In the genomic region with DNA sequence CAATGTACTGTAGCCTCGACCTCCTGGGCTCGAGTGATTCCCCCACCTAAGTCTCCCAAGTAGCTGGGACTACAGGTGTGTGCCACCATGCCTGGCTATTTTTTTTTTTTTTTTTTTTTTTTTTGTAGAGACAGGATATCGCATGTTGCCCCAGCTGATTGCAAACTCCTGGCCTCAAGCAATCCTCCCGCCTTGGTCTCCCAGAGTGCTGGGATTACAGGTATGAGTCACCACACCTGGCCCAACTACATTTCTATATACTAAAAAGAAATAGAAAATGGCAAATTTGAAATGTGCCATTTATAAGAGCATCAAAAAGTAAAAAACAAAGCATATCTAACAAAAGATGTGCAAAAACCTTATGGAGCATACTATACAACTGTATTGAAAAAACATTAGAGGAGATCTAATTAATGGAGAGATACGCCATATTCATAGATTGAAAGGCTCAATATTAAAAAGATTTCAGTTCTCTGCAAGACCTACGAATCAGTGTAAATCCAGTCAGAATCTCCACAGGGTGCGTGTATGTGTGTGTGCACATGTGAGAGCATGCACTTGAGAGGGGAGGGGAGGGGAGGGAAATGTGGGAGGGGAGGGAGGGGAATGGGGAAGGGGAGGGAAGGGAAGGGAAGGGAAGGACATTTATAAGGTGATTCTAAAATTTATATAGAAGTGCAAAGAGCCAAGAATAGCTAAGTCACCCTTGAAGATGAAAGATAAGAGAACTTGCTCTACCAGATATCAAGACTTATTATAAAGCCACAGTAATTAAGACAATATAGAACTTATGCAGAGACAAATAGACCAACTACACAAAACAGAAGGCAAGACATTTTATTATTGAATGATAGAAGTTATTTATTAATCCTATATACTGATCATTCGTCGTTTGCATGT, we compare ENCODE assay signal across 1 cellular context.
TF ChIP-seq lines count a peak whose summit lies in the region.

No MANE protein-coding gene starts in this region.

TF ChIP-seq in Ishikawa, 13 proteins besides CTCF, POLR2A, EP300 and RAD21:
- TF ChIP-seq, protein P1, sequence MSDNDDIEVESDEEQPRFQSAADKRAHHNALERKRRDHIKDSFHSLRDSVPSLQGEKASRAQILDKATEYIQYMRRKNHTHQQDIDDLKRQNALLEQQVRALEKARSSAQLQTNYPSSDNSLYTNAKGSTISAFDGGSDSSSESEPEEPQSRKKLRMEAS (IDR thresholded peaks at IDR 0.05) = 0 out of 2 replicates have a peak, but pooled peaks have one; percentile 13
- no peak for TF ChIP-seq TAF1 (IDR thresholded peaks at IDR 0.05; ENCODE audit: low read depth)
